In genomic region chr13:26929971-26930730, GRCh38 we compare ENCODE assay signal across 8 cellular contexts.
DNase-seq lines count a peak whose midpoint lies in the region; ATAC-seq, FAIRE-seq and TF ChIP-seq lines count a peak whose summit lies in the region.

No MANE protein-coding gene starts in this region.

- no peak overlapping the region for H3K27ac Mint-ChIP-seq in activated T-helper 17 cell treated with anti-CD3 and anti-CD28 coated beads, Interleukin-2, amount 50 U/mL, for 72 hours

- H3K4me3 Mint-ChIP-seq in activated T-helper 17 cell treated with anti-CD3 and anti-CD28 coated beads, Interleukin-2, amount 50 U/mL, for 72 hours = no peak overlapping the region

- no peaks in the 10 kb centered on the region for H3K36me3 Mint-ChIP-seq in activated T-helper 17 cell treated with anti-CD3 and anti-CD28 coated beads, Interleukin-2, amount 50 U/mL, for 72 hours (ENCODE audit: low read depth)

- H3K4me3 ChIP-seq in fibroblast of villous mesenchyme (ENCODE audit: low read depth, low read length) (no peak overlapping the region), neuronal stem cell (ENCODE audit: low read length in 2 of 2) (peak overlapping the region in 1 of 2 donors; percentile 56)

- DNase-seq in GM12892 (ENCODE audit: insufficient read length) (peak; percentile 55), RPMI7951 (ENCODE audit: low read depth) (peak; percentile 46), fibroblast of villous mesenchyme (ENCODE audit: low read depth) (peak; percentile 67), neuronal stem cell (ENCODE audit: low spot score) (peak; percentile 78), stromal cell of bone marrow (ENCODE audit: low read depth) (peak; percentile 41)

- H3K23ac ChIP-seq in neuronal stem cell (ENCODE audit: low read depth, low read length, poor library complexity) = no peak overlapping the region

- peak overlapping the region; percentile 82 for H2AFZ ChIP-seq in neuronal stem cell (ENCODE audit: low read length)

- WGBS in neuronal stem cell (ENCODE audit: extremely low coverage in 2 of 2, insufficient read length in 2 of 2, insufficient replicate concordance in 1 of 2), 2 donors = no CpG with 5 or more reads among the region's 21 CpGs

- TF ChIP-seq CTCF in LNCAP (IDR thresholded peaks at IDR 0.05) (peak; percentile 88), fibroblast of villous mesenchyme (IDR thresholded peaks at IDR 0.05; ENCODE audit: insufficient read depth, low read depth, low read length) (peak; percentile 97)

- no peak overlapping the region for H4K8ac ChIP-seq in neuronal stem cell (ENCODE audit: low read depth, low read length)

- H3K4ac ChIP-seq in neuronal stem cell (ENCODE audit: low read length) = no peak overlapping the region

- TF ChIP-seq POLR2A in GM12892 (IDR thresholded peaks at IDR 0.05; ENCODE audit: low read depth, low read length) = no peak

- peaks cover 0 to 6% (median 0%) of the 10 kb centered on the region in 3 experiments for H3K27me3 ChIP-seq in neuronal stem cell (ENCODE audit: control insufficient read depth in 3 of 3, insufficient read depth in 3 of 3, low read depth in 1 of 3, low read length in 3 of 3)

- H3K9me3 ChIP-seq in neuronal stem cell (replicated peaks in 1 of 2; ENCODE audit: control insufficient read depth in 2 of 2, insufficient read depth in 1 of 2, low read depth in 1 of 2, low read length in 2 of 2) = no peaks in the 10 kb centered on the region

- no peak overlapping the region for H4K91ac ChIP-seq in neuronal stem cell (ENCODE audit: low read depth, low read length, poor library complexity)

- H2AK5ac ChIP-seq in neuronal stem cell (ENCODE audit: low read depth, low read length) = no peak overlapping the region

- no peaks in the 10 kb centered on the region for H3K9me3 Mint-ChIP-seq in activated T-helper 17 cell treated with anti-CD3 and anti-CD28 coated beads, Interleukin-2, amount 50 U/mL, for 72 hours

- H3K4me1 ChIP-seq in neuronal stem cell (ENCODE audit: control insufficient read depth in 2 of 2, insufficient read depth in 1 of 2, low read depth in 1 of 2, low read length in 2 of 2) = no peaks in the 10 kb centered on the region

- peaks cover 4% of the 10 kb centered on the region for H3K27me3 Mint-ChIP-seq in activated T-helper 17 cell treated with anti-CD3 and anti-CD28 coated beads, Interleukin-2, amount 50 U/mL, for 72 hours

- H3K18ac ChIP-seq in neuronal stem cell (ENCODE audit: low read length) = no peak overlapping the region

- no peaks in the 10 kb centered on the region for H3K79me1 ChIP-seq in neuronal stem cell (ENCODE audit: low read depth, low read length)

- H3K36me3 ChIP-seq in neuronal stem cell (replicated peaks in 1 of 2; ENCODE audit: control insufficient read depth in 2 of 2, insufficient read depth in 2 of 2, low read length in 2 of 2) = no peaks in the 10 kb centered on the region

- H3K4me2 ChIP-seq in neuronal stem cell (ENCODE audit: insufficient read depth, low read length, poor library complexity, severe bottlenecking) = peak overlapping the region; percentile 29

- no peak overlapping the region for H3K9ac ChIP-seq in neuronal stem cell (ENCODE audit: low read depth, low read length, poor library complexity)

- peak; percentile 82 for FAIRE-seq in GM12892 (lab: Jason Lieb, UNC)

- no peaks in the 10 kb centered on the region for H3K4me1 Mint-ChIP-seq in activated T-helper 17 cell treated with anti-CD3 and anti-CD28 coated beads, Interleukin-2, amount 50 U/mL, for 72 hours

- H2BK5ac ChIP-seq in neuronal stem cell (ENCODE audit: low read length) = no peak overlapping the region

- H2BK15ac ChIP-seq in neuronal stem cell (ENCODE audit: low read length) = no peak overlapping the region

- H3K27ac ChIP-seq in neuronal stem cell (replicated peaks; ENCODE audit: low read length) = no peak overlapping the region

- ATAC-seq in activated T-helper 17 cell treated with anti-CD3 and anti-CD28 coated beads, Interleukin-2, amount 50 U/mL, for 72 hours (replicated peaks) = peak; percentile 61
- no peak for ATAC-seq in GM18907 (IDR thresholded peaks at IDR 0.05; ENCODE audit: unreplicated experiment)

- no peak overlapping the region for H2BK120ac ChIP-seq in neuronal stem cell (ENCODE audit: low read depth, low read length)

- H2BK12ac ChIP-seq in neuronal stem cell (ENCODE audit: low read length) = no peak overlapping the region

- H3K14ac ChIP-seq in neuronal stem cell (ENCODE audit: low read length) = no peak overlapping the region
